Comparison of ENCODE assay signal across 17 cellular contexts in the genomic region with DNA sequence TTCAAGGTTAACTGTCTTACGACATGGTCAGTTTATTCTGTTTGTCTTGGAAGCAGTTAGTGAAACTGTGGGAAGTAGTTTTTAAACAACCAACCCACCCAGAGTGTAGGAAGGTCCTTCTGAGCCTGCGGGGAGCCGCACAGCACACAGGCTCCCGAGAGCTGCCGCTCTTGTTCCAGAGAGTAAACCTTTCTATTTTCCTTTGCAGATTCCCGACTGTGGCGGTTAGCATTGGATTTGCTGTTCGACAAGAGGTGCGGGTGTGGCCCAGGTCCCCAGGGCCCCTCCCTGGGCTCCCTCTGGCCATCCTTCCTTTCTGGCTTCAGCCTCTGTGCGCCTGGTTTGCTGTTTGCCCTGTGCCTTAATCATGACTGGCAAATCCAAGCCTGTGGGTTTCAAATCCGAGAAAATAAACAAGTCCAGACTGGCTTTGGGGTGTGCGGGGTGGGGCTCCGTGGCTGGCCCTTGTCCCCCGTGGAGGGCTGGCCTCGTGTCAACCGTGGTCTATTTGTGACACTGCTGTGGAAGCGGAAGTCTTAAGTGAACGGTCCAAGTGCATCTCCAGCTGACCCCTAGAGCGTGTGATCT. TPM values are rescaled to one million over a fixed set of nuclear protein-coding genes. Genes with fewer than 3 reads are reported as not detected.
DNase-seq lines count a peak whose midpoint lies in the region; ATAC-seq and TF ChIP-seq lines count a peak whose summit lies in the region.
"Had no signal": no experiment of that assay in that cellular context is flagged by ENCODE, and none has a peak within 500 bp of the region (broad histone marks: within the 10 kb centered on the region; RNA-seq: fewer than 3 reads in every experiment).

No MANE protein-coding gene starts in this region.

- H3K36me3 ChIP-seq in breast epithelium (no peaks in the 10 kb centered on the region), prostate gland (no peaks in the 10 kb centered on the region), gastroesophageal sphincter (peaks cover 0 to 92% of the 10 kb centered on the region in 2 donors)

- peak; percentile 36 for DNase-seq in DMS79 treated with DMSO at 0.1 percent for 48 hours (lab: John Stamatoyannopoulos, UW)
- DNase-seq in breast epithelium (ENCODE audit: low spot score in 2 of 2) = no peak
- no peak for DNase-seq in right cardiac atrium
- DNase-seq in prostate gland (ENCODE audit: low spot score) = peak; percentile 50
- no peak for DNase-seq in cortex of kidney (lab: John Stamatoyannopoulos, UW)
- DNase-seq in NCI-H345 treated with DMSO at 0.1 percent for 48 hours (lab: John Stamatoyannopoulos, UW; ENCODE audit: unreplicated experiment) = no peak
- DNase-seq in NCI-H69 (lab: John Stamatoyannopoulos, UW) = no peak
- DNase-seq: ACHN; activated CD4-positive, alpha-beta T cell treated with anti-CD3 and anti-CD28 coated beads, Interleukin-2, amount 10 ng/mL, durations not matched to agents 7 days and 5 days; activated T-cell treated with anti-CD3 and anti-CD28 coated beads, Interleukin-2, amount 50 U/mL, for 4 hours; CD4-positive, alpha-beta memory T cell; MM.1S; naive B cell; sigmoid colon; stimulated activated naive CD4-positive, alpha-beta T cell treated with Interleukin-2 at 50 U/mL for 16 hours had no signal

- TF ChIP-seq POLR2A in breast epithelium (IDR thresholded peaks at IDR 0.05) = no peak
- no peak for TF ChIP-seq POLR2A in prostate gland (IDR thresholded peaks at IDR 0.05)
- no peak for TF ChIP-seq POLR2A in gastroesophageal sphincter (IDR thresholded peaks at IDR 0.05)

- ATAC-seq in right cardiac atrium (peak in 1 of 2 donors; percentile 43), gastroesophageal sphincter (no peak)
- ATAC-seq: activated T-cell treated with anti-CD3 and anti-CD28 coated beads, Interleukin-2, amount 50 U/mL, for 4 hours had no signal

- 73% methylated on average over 19 of the region's 19 CpGs for WGBS in right cardiac atrium
- WGBS in prostate gland = 56% methylated on average over 19 of the region's 19 CpGs
- WGBS in gastroesophageal sphincter (ENCODE audit: low coverage in 1 of 2), 2 donors = 76 to 80% methylated on average over 4 of the region's 19 CpGs

- TF ChIP-seq EP300 in gastroesophageal sphincter (IDR thresholded peaks at IDR 0.05) = no peak

- TF ChIP-seq CTCF in breast epithelium (IDR thresholded peaks at IDR 0.05) (no peak), prostate gland (IDR thresholded peaks at IDR 0.05) (no peak), gastroesophageal sphincter (IDR thresholded peaks at IDR 0.05) (no peak)

- intact Hi-C loops in breast epithelium (cut with DNase I; ENCODE audit: low total_unique reads) = no loop called here
- intact Hi-C loops in right cardiac atrium (cut with DNase I) = no loop called here
- intact Hi-C loops in prostate gland (cut with DNase I) = no loop called here

- H3K9me3 ChIP-seq in breast epithelium (no peaks in the 10 kb centered on the region), right cardiac atrium (ENCODE audit: control insufficient read depth, low read length) (no peaks in the 10 kb centered on the region), prostate gland (no peaks in the 10 kb centered on the region), gastroesophageal sphincter (no peaks in the 10 kb centered on the region)
- H3K9me3 ChIP-seq: sigmoid colon had no signal

- peak overlapping the region in 1 of 3 donors; percentile 16 for H3K4me3 ChIP-seq in breast epithelium
- no peak overlapping the region for H3K4me3 ChIP-seq in right cardiac atrium (ENCODE audit: low read length)
- H3K4me3 ChIP-seq in prostate gland = no peak overlapping the region
- no peak overlapping the region for H3K4me3 ChIP-seq in gastroesophageal sphincter
- H3K4me3 ChIP-seq: coronary artery, sigmoid colon had no signal

- peak overlapping the region; percentile 71 to 79 for H3K27ac ChIP-seq in breast epithelium
- H3K27ac ChIP-seq in right cardiac atrium (ENCODE audit: low read length) = peak overlapping the region; percentile 29
- peak overlapping the region; percentile 56 to 75 for H3K27ac ChIP-seq in prostate gland
- H3K27ac ChIP-seq in gastroesophageal sphincter = peak overlapping the region in 2 of 4 donors; percentile 38 to 57
- H3K27ac ChIP-seq: coronary artery had no signal

- H3K4me1 ChIP-seq in breast epithelium = peaks cover 0 to 14% of the 10 kb centered on the region in 2 donors
- H3K4me1 ChIP-seq in right cardiac atrium (ENCODE audit: control insufficient read depth, insufficient read depth, low read length) = no peaks in the 10 kb centered on the region
- peaks cover 8% of the 10 kb centered on the region for H3K4me1 ChIP-seq in prostate gland (replicated peaks)
- peaks cover 3 to 48% (median 24%) of the 10 kb centered on the region in 3 donors for H3K4me1 ChIP-seq in gastroesophageal sphincter

- no peaks in the 10 kb centered on the region for H3K27me3 ChIP-seq in breast epithelium
- no peaks in the 10 kb centered on the region for H3K27me3 ChIP-seq in right cardiac atrium (ENCODE audit: control insufficient read depth, insufficient read depth)
- H3K27me3 ChIP-seq in prostate gland (replicated peaks; ENCODE audit: insufficient read depth) = no peaks in the 10 kb centered on the region
- no peaks in the 10 kb centered on the region for H3K27me3 ChIP-seq in gastroesophageal sphincter
- H3K27me3 ChIP-seq: sigmoid colon had no signal

RNA-seq across cellular contexts. Expression of a gene that starts 30.7 kb away (rescaled TPM):
- total RNA-seq in breast epithelium = 10 to 100 TPM; 25.2 to 26.5 (median 26.2) TPM
- 10 to 100 TPM; 19.8 to 26.9 (median 23.1) TPM for total RNA-seq in right cardiac atrium
- polyA plus RNA-seq in right cardiac atrium = 21.9 TPM
- 10 to 100 TPM; 16.6 to 17.9 TPM for total RNA-seq in prostate gland
- 100 to 1,000 TPM; 112 to 385 (median 215) TPM for total RNA-seq in gastroesophageal sphincter

Comparison
In these comparisons a context has a peak if more than half of its experiments do, and no peak if none do; other contexts are left out.
1. DNase-seq: peak in DMS79 treated with DMSO at 0.1 percent for 48 hours (single experiment) and prostate gland (single experiment); none in breast epithelium (0 of 2), right cardiac atrium (0 of 3), cortex of kidney (single experiment), NCI-H345 treated with DMSO at 0.1 percent for 48 hours (single experiment) and NCI-H69 (single experiment).
2. RNA of a gene that starts 30.7 kb away (total RNA-seq): 112 to 385 TPM in gastroesophageal sphincter; 25.2 to 26.5 TPM in breast epithelium, 19.8 to 26.9 TPM in right cardiac atrium and 16.6 to 17.9 TPM in prostate gland; every median in the first group is over 4 times any median in the second.